22 cellular contexts compared by ENCODE assay signal in the genomic region with DNA sequence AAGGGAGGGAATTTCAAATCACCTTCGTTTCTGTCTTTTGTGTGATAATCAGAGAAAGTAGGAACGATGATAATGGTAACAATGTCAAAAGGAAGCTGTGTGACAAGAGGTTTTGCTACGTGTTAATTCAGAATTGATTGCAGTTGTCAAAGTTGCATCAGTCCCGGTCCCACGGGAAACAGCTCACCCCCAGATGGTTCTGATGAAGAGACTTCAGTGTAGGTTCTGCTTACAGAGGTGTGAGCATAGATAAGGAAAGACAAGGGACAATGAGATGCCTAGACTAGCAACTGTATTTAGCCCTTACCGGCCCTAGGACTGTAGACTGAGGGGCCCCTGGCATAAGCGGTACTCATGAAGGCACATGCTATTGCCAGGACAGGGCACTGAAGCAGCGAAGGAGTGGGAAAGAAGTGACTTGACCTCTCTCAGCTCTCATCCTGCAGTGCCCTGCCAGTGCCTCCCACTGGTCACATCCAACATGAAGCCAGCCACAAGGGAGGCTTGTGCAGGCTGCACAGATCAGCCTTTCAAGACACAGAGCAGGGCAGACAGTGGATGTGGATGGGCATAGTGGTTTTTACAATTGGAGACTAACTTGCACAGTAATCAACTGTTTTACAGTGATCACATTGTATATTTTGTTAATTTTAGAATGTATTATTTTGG. TPM values are rescaled to one million over a fixed set of nuclear protein-coding genes. Genes with fewer than 3 reads are reported as not detected.
DNase-seq lines count a peak whose midpoint lies in the region; ATAC-seq, FAIRE-seq and TF ChIP-seq lines count a peak whose summit lies in the region.
"Had no signal": no experiment of that assay in that cellular context is flagged by ENCODE, and none has a peak within 500 bp of the region (broad histone marks: within the 10 kb centered on the region; RNA-seq: fewer than 3 reads in every experiment).

No MANE protein-coding gene starts in this region.

- FAIRE-seq in HTR-8/SVneo (lab: Jason Lieb, UNC), result no peak
- FAIRE-seq: frontal cortex had no signal

- no peak for TF ChIP-seq POLR2A in thyroid gland (IDR thresholded peaks at IDR 0.05)

- no peaks in the 10 kb centered on the region for H3K27me3 ChIP-seq in WERI-Rb-1 (ENCODE audit: insufficient read depth, low read depth, severe bottlenecking)
- H3K27me3 ChIP-seq in thyroid gland, result no peaks in the 10 kb centered on the region
- H3K27me3 ChIP-seq: adrenal gland, SJCRH30, stomach had no signal

- no peak overlapping the region for H3K4me3 ChIP-seq in WERI-Rb-1 (ENCODE audit: low read depth, low read length)
- H3K4me3 ChIP-seq in thyroid gland (replicated peaks in 1 of 3), result no peak overlapping the region
- H3K4me3 ChIP-seq: adrenal gland, SJCRH30, stomach had no signal

- no peak overlapping the region for H3K27ac ChIP-seq in WERI-Rb-1
- H3K27ac ChIP-seq in thyroid gland, result peak overlapping the region in 1 of 3 donors; percentile 26
- H3K27ac ChIP-seq: 22Rv1, adrenal gland, C4-2B, KMS-11, SJCRH30, stomach had no signal

- WGBS in thyroid gland, 2 donors, result 54 to 65% methylated on average over 8 of the region's 8 CpGs

- 0 out of 2 replicates have a peak, but pooled peaks have one; percentile 11 for TF ChIP-seq CTCF in WERI-Rb-1 (IDR thresholded peaks at IDR 0.05; ENCODE audit: low read depth, low read length)
- TF ChIP-seq CTCF in thyroid gland (IDR thresholded peaks at IDR 0.05), result peak in 1 of 6 experiments; percentile 22

- no peak for ATAC-seq in GM19467 (IDR thresholded peaks at IDR 0.05; ENCODE audit: unreplicated experiment)
- ATAC-seq: natural killer cell had no signal

- H3K36me3 ChIP-seq in WERI-Rb-1, result no peaks in the 10 kb centered on the region
- H3K36me3 ChIP-seq in thyroid gland, result no peaks in the 10 kb centered on the region
- H3K36me3 ChIP-seq: adrenal gland, SJCRH30, stomach had no signal

- DNase-seq in DMS 273 (lab: John Stamatoyannopoulos, UW; ENCODE audit: unreplicated experiment) (peak; percentile 15), DMS 273 treated with DMSO at 0.1 percent for 48 hours (lab: John Stamatoyannopoulos, UW) (no peak), NOMO-1 (lab: John Stamatoyannopoulos, UW; ENCODE audit: unreplicated experiment in 2 of 2) (peak; percentile 51 to 78), WERI-Rb-1 (no peak), thyroid gland (peak; percentile 27 to 41), HTR-8/SVneo (ENCODE audit: insufficient read length, low spot score) (no peak)
- DNase-seq in stimulated activated CD4-positive, alpha-beta T cell treated with anti-CD3 and anti-CD28 coated beads, Interleukin-12 subunit alpha, Interleukin-12 subunit beta, amount 100 ng/mL, for 4 hours, result no peak
- DNase-seq: activated CD4-positive, alpha-beta T cell treated with anti-CD3 and anti-CD28 coated beads, Interleukin-2, amount 10 ng/mL, durations not matched to agents 7 days and 5 days; activated CD8-positive, alpha-beta memory T cell treated with anti-CD3 and anti-CD28 coated beads, Interleukin-2, amount 50 U/mL, for 4 hours; activated effector memory CD4-positive, alpha-beta T cell treated with Interleukin-2 at 50 U/mL for 16 hours; adrenal gland; kidney glomerular epithelial cell; natural killer cell; NCI-H524; SJCRH30; stomach had no signal

- intact Hi-C loops in thyroid gland (cut with DNase I), result no loop called here

- no peaks in the 10 kb centered on the region for H3K9me3 ChIP-seq in WERI-Rb-1 (ENCODE audit: severe bottlenecking)
- no peaks in the 10 kb centered on the region for H3K9me3 ChIP-seq in thyroid gland
- H3K9me3 ChIP-seq: adrenal gland, SJCRH30 had no signal

- peaks cover 18 to 29% of the 10 kb centered on the region in 2 donors for H3K4me1 ChIP-seq in thyroid gland
- H3K4me1 ChIP-seq: adrenal gland, SJCRH30 had no signal

RNA-seq across cellular contexts. Expression of a gene that starts 21.1 kb away (rescaled TPM):
- 100 to 1,000 TPM; 113 to 279 (median 218) TPM for total RNA-seq in thyroid gland
- total RNA-seq: dermis microvascular lymphatic vessel endothelial cell had no signal

Comparison
In these comparisons a context has a peak if more than half of its experiments do, and no peak if none do; other contexts are left out.
1. DNase-seq: peak in DMS 273 (single experiment), NOMO-1 (2 of 2) and thyroid gland (2 of 2); none in DMS 273 treated with DMSO at 0.1 percent for 48 hours (single experiment), WERI-Rb-1 (single experiment), HTR-8/SVneo (single experiment) and stimulated activated CD4-positive, alpha-beta T cell treated with anti-CD3 and anti-CD28 coated beads, Interleukin-12 subunit alpha, Interleukin-12 subunit beta, amount 100 ng/mL, for 4 hours (single experiment).